In the genomic region with DNA sequence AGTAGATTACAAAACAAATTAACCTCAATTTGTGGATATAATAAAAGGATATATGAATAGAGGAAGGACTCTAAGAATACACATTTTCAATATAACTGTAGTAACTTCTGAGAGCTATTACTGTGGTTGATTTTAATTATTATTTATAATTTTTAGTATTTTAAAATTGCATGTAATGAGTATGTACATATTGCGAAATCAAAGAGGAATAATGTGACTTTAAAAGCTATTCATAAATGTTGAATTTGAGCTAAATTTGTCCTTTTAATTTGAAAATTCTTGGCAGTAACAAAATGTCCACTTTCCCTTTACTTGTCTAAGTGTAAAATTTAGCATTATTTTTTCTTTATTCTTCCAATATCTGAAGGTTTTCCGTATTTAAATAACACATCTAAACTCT, we compare ENCODE assay signal across 31 cellular contexts.
"Had no signal": no experiment of that assay in that cellular context is flagged by ENCODE, and none has a peak within 500 bp of the region (broad histone marks: within the 10 kb centered on the region; RNA-seq: fewer than 3 reads in every experiment).

No MANE protein-coding gene starts in this region.

- H3K36me3 ChIP-seq: neural progenitor cell, ovary, spleen, suprapubic skin, tibial artery, transverse colon, upper lobe of right lung, uterus had no signal

- H3K9me3 ChIP-seq: ovary, psoas muscle, spleen, suprapubic skin, testis, tibial artery, transverse colon, upper lobe of right lung, uterus had no signal

- H3K9ac ChIP-seq: neural progenitor cell, parathyroid adenoma had no signal

- H3K27ac ChIP-seq: neural progenitor cell, ovary, parathyroid adenoma, psoas muscle, skin epidermis, spleen, suprapubic skin, testis, tibial artery, transverse colon, upper lobe of right lung, uterus had no signal

- ATAC-seq: natural killer cell; psoas muscle; right cardiac atrium; sciatic nerve; stimulated activated memory B cell treated with anti-CD40 and anti-IgM and Interleukin-4, amounts not matched to agents 10 μg/mL and 1 μg/mL and 100 μg/mL, for 72 hours; stimulated activated naive CD8-positive, alpha-beta T cell treated with anti-CD3 and anti-CD28 coated beads, Interleukin-15, amount 100 ng/mL, for 72 hours; stimulated activated naive CD8-positive, alpha-beta T cell treated with anti-CD3 and anti-CD28 coated beads, Interleukin-15, Interleukin-2, amounts not matched to agents 100 U/mL and 50 U/mL, for 24 hours; upper lobe of right lung had no signal

- H3K4me1 Mint-ChIP-seq: natural killer cell; nephron; stimulated activated memory B cell treated with anti-CD40 and anti-IgM and Interleukin-4, amounts not matched to agents 10 μg/mL and 1 μg/mL and 100 μg/mL, for 72 hours; stimulated activated naive CD8-positive, alpha-beta T cell treated with anti-CD3 and anti-CD28 coated beads, Interleukin-15, amount 100 ng/mL, for 72 hours had no signal

- DNase-seq: natural killer cell; occipital lobe; ovary; posterior cingulate gyrus; psoas muscle; right cardiac atrium; spleen; stimulated activated CD4-positive, alpha-beta T cell treated with anti-CD3 and anti-CD28 coated beads, Interleukin-12 subunit alpha, Interleukin-12 subunit beta, amount 100 ng/mL, for 4 hours; stimulated activated CD4-positive, alpha-beta T cell treated with anti-CD3 and anti-CD28 coated beads, Interleukin-1b, Interleukin-23, amount 100 ng/mL, for 48 hours; stimulated activated CD4-positive, alpha-beta T cell treated with anti-CD3 and anti-CD28 coated beads, Interleukin-4, amount 100 ng/mL, for 1 hour; stimulated activated CD4-positive, alpha-beta T cell treated with anti-CD3 and anti-CD28 coated beads, Interleukin-4, amount 100 ng/mL, for 4 hours; stimulated activated CD8-positive, alpha-beta memory T cell treated with anti-CD3 and anti-CD28 coated beads, Interleukin-4, amount 100 ng/mL, for 48 hours; stimulated activated naive CD4-positive, alpha-beta T cell; stimulated activated naive CD8-positive, alpha-beta T cell treated with anti-CD3 and anti-CD28 coated beads, Interleukin-15, amount 100 ng/mL, for 72 hours; stimulated activated naive CD8-positive, alpha-beta T cell treated with anti-CD3 and anti-CD28 coated beads, Interleukin-15, Interleukin-2, amounts not matched to agents 100 U/mL and 50 U/mL, for 24 hours; substantia nigra; testis; tibial artery; transverse colon; upper lobe of right lung; uterus had no signal

- H3K4me3 ChIP-seq: neural progenitor cell, ovary, psoas muscle, skin epidermis, smooth muscle cell, spleen, suprapubic skin, testis, tibial artery, transverse colon, upper lobe of right lung, uterus had no signal

- H3K27ac Mint-ChIP-seq: natural killer cell; nephron; neural progenitor cell; progenitor cell of endocrine pancreas; stimulated activated memory B cell treated with anti-CD40 and anti-IgM and Interleukin-4, amounts not matched to agents 10 μg/mL and 1 μg/mL and 100 μg/mL, for 72 hours; stimulated activated naive CD8-positive, alpha-beta T cell treated with anti-CD3 and anti-CD28 coated beads, Interleukin-15, amount 100 ng/mL, for 72 hours; type B pancreatic cell had no signal

- H3K36me3 Mint-ChIP-seq: natural killer cell; neural progenitor cell; stimulated activated memory B cell treated with anti-CD40 and anti-IgM and Interleukin-4, amounts not matched to agents 10 μg/mL and 1 μg/mL and 100 μg/mL, for 72 hours; type B pancreatic cell had no signal

- H3K79me2 ChIP-seq: parathyroid adenoma had no signal

- H3K4me3 Mint-ChIP-seq: natural killer cell; nephron; neural progenitor cell; stimulated activated memory B cell treated with anti-CD40 and anti-IgM and Interleukin-4, amounts not matched to agents 10 μg/mL and 1 μg/mL and 100 μg/mL, for 72 hours; stimulated activated naive CD8-positive, alpha-beta T cell treated with anti-CD3 and anti-CD28 coated beads, Interleukin-15, amount 100 ng/mL, for 72 hours; type B pancreatic cell had no signal

- H2AFZ ChIP-seq: neural progenitor cell, parathyroid adenoma had no signal

- H3K4me2 ChIP-seq: neural progenitor cell, smooth muscle cell had no signal

- H3K9me3 Mint-ChIP-seq: nephron; neural progenitor cell; stimulated activated memory B cell treated with anti-CD40 and anti-IgM and Interleukin-4, amounts not matched to agents 10 μg/mL and 1 μg/mL and 100 μg/mL, for 72 hours; type B pancreatic cell had no signal

- H3K4me1 ChIP-seq: neural progenitor cell, parathyroid adenoma, psoas muscle, spleen, suprapubic skin, testis, tibial artery, transverse colon, upper lobe of right lung, uterus had no signal

- H3K27me3 ChIP-seq: neural progenitor cell, ovary, spleen, suprapubic skin, testis, tibial artery, transverse colon, upper lobe of right lung, uterus had no signal

- H3K27me3 Mint-ChIP-seq: stimulated activated memory B cell treated with anti-CD40 and anti-IgM and Interleukin-4, amounts not matched to agents 10 μg/mL and 1 μg/mL and 100 μg/mL, for 72 hours; stimulated activated naive CD8-positive, alpha-beta T cell treated with anti-CD3 and anti-CD28 coated beads, Interleukin-15, amount 100 ng/mL, for 72 hours had no signal
